Comparison of ENCODE assay signal across 19 cellular contexts in the genomic region with DNA sequence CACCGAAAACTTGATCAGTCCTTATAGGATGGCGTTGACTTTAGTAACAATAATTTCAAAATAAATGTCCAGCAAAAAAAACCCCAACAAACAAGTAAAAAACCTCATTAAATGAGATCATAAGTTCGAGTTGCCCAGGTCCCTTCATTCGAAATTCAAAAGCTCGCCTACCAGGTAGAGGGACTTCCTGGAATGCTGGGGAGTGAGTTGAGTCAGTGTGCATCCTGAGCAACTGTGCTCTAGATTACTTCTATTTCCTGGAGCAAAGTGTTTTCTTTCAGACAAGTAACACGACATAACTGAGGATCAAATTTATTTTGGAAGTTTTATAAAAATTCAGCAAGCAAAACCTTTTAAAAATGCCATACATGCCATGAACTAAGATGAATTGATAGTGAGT.
DNase-seq lines count a peak whose midpoint lies in the region; ATAC-seq and TF ChIP-seq lines count a peak whose summit lies in the region.
"Had no signal": no experiment of that assay in that cellular context is flagged by ENCODE, and none has a peak within 500 bp of the region (broad histone marks: within the 10 kb centered on the region; RNA-seq: fewer than 3 reads in every experiment).

No MANE protein-coding gene starts in this region.

- no peak for TF ChIP-seq CTCF in HFFc6 (IDR thresholded peaks at IDR 0.05)
- TF ChIP-seq CTCF in vagina (IDR thresholded peaks at IDR 0.05): no peak

- H4K8ac ChIP-seq in mesendoderm (ENCODE audit: low read depth, low read length): no peak overlapping the region

- no peaks in the 10 kb centered on the region for H3K9me3 ChIP-seq in vagina
- H3K9me3 ChIP-seq: BE2C, Peyer's patch, SJCRH30 had no signal

- peak overlapping the region; percentile 100 for H2BK15ac ChIP-seq in mesendoderm (replicated peaks; ENCODE audit: low read depth)

- H3K4me3 Mint-ChIP-seq in HFFc6: no peak overlapping the region
- H3K4me3 Mint-ChIP-seq in dendritic cell treated with granulocyte-macrophage colony-stimulating factor and Interleukin-4, amounts not matched to agents 40 ng/mL and 50 ng/mL, for 4 days: no peak overlapping the region
- no peak overlapping the region for H3K4me3 Mint-ChIP-seq in stimulated activated effector memory CD8-positive, alpha-beta T cell treated with anti-CD3 and anti-CD28 coated beads, Interleukin-12 subunit alpha, Interleukin-12 subunit beta, amount 100 ng/mL, for 72 hours
- H3K4me3 Mint-ChIP-seq: T-cell had no signal

- no peak overlapping the region for H2BK120ac ChIP-seq in mesendoderm (ENCODE audit: low read depth, low read length)

- H3K18ac ChIP-seq in mesendoderm (ENCODE audit: low read length): peak overlapping the region; percentile 47

- no peak overlapping the region for H3K4me3 ChIP-seq in mesendoderm (ENCODE audit: low read length)
- H3K4me3 ChIP-seq in vagina: no peak overlapping the region
- H3K4me3 ChIP-seq: Peyer's patch, SJCRH30 had no signal

- H3K27me3 ChIP-seq in mesendoderm (ENCODE audit: insufficient read depth, low read length, poor library complexity): no peaks in the 10 kb centered on the region
- H3K27me3 ChIP-seq in vagina: no peaks in the 10 kb centered on the region
- H3K27me3 ChIP-seq: BE2C, Peyer's patch, SJCRH30 had no signal

- no peaks in the 10 kb centered on the region for H3K36me3 Mint-ChIP-seq in HFFc6 (ENCODE audit: low read depth)
- H3K36me3 Mint-ChIP-seq in dendritic cell treated with granulocyte-macrophage colony-stimulating factor and Interleukin-4, amounts not matched to agents 40 ng/mL and 50 ng/mL, for 4 days (ENCODE audit: low read depth): peaks cover 14% of the 10 kb centered on the region
- no peaks in the 10 kb centered on the region for H3K36me3 Mint-ChIP-seq in stimulated activated effector memory CD8-positive, alpha-beta T cell treated with anti-CD3 and anti-CD28 coated beads, Interleukin-12 subunit alpha, Interleukin-12 subunit beta, amount 100 ng/mL, for 72 hours
- H3K36me3 Mint-ChIP-seq: T-cell had no signal

- peaks cover 81% of the 10 kb centered on the region for H3K4me1 Mint-ChIP-seq in HFFc6 (ENCODE audit: low read depth)
- peaks cover 48% of the 10 kb centered on the region for H3K4me1 Mint-ChIP-seq in dendritic cell treated with granulocyte-macrophage colony-stimulating factor and Interleukin-4, amounts not matched to agents 40 ng/mL and 50 ng/mL, for 4 days (ENCODE audit: low read depth)
- H3K4me1 Mint-ChIP-seq in stimulated activated effector memory CD8-positive, alpha-beta T cell treated with anti-CD3 and anti-CD28 coated beads, Interleukin-12 subunit alpha, Interleukin-12 subunit beta, amount 100 ng/mL, for 72 hours: no peaks in the 10 kb centered on the region

- H3K56ac ChIP-seq in mesendoderm (ENCODE audit: low read length): no peak overlapping the region

- no peak overlapping the region for H3K4me2 ChIP-seq in mesendoderm (ENCODE audit: low read length)
- H3K4me2 ChIP-seq: KMS-11 had no signal

- intact Hi-C loops in dendritic cell treated with granulocyte-macrophage colony-stimulating factor and Interleukin-4, amounts not matched to agents 40 ng/mL and 50 ng/mL, for 4 days (cut with micrococcal nuclease): loop anchor here (10.0 kb wide), 2 partner anchors 148 to 1038 kb away; no protein-coding TSS in a partner anchor
- intact Hi-C loops in vagina (cut with DNase I): no loop called here

- H2AK5ac ChIP-seq in mesendoderm (ENCODE audit: low read length): no peak overlapping the region

- DNase-seq in HFFc6 (no peak), mesendoderm (peak; percentile 48), NCI-H82 (lab: John Stamatoyannopoulos, UW) (no peak), vagina (ENCODE audit: extremely low spot score in 2 of 2) (no peak), DMS53 (lab: John Stamatoyannopoulos, UW) (no peak)
- DNase-seq in stimulated activated effector memory CD8-positive, alpha-beta T cell treated with anti-CD3 and anti-CD28 coated beads, Interleukin-12 subunit alpha, Interleukin-12 subunit beta, amount 100 ng/mL, for 72 hours (ENCODE audit: low spot score in 2 of 2): no peak
- DNase-seq: BE2C, DMS79 treated with DMSO at 0.1 percent for 48 hours, NCI-H1092 treated with DMSO at 0.1 percent for 48 hours, NCI-H146, NCI-H2029, NCI-H2227 treated with DMSO at 0.1 percent for 48 hours, NCI-H510A, Peyer's patch, SJCRH30, T-cell had no signal

- no peaks in the 10 kb centered on the region; the same call in 1 of the 2 replicates for H3K27me3 Mint-ChIP-seq in HFFc6 (ENCODE audit: insufficient read depth)
- no peaks in the 10 kb centered on the region for H3K27me3 Mint-ChIP-seq in dendritic cell treated with granulocyte-macrophage colony-stimulating factor and Interleukin-4, amounts not matched to agents 40 ng/mL and 50 ng/mL, for 4 days

- H3K79me2 ChIP-seq in mesendoderm (ENCODE audit: control insufficient read depth, insufficient read depth, low read length): no peaks in the 10 kb centered on the region

- H3K9ac ChIP-seq in mesendoderm (ENCODE audit: low read length): no peak overlapping the region
- H3K9ac ChIP-seq: KMS-11 had no signal

- WGBS in mesendoderm (ENCODE audit: extremely low coverage, insufficient coverage, low lambda C conversion rate): no CpG with 5 or more reads among the region's 6 CpGs

- peaks cover 15% of the 10 kb centered on the region for H3K4me1 ChIP-seq in mesendoderm (ENCODE audit: control insufficient read depth, low read depth, low read length)
- H3K4me1 ChIP-seq in vagina: no peaks in the 10 kb centered on the region

- peak overlapping the region; percentile 81 for H3K4ac ChIP-seq in mesendoderm (ENCODE audit: low read depth, low read length)

- H2BK5ac ChIP-seq in mesendoderm (ENCODE audit: low read length): no peak overlapping the region

- H3K27ac ChIP-seq in mesendoderm (ENCODE audit: low read depth, low read length) (no peak overlapping the region), vagina (no peak overlapping the region)
- H3K27ac ChIP-seq: KMS-11, Peyer's patch, SJCRH30 had no signal

- H3K36me3 ChIP-seq in mesendoderm (ENCODE audit: control insufficient read depth, insufficient read depth, low read length) (no peaks in the 10 kb centered on the region), vagina (no peaks in the 10 kb centered on the region)
- H3K36me3 ChIP-seq: BE2C, Peyer's patch, SJCRH30 had no signal

- H3K79me1 ChIP-seq in mesendoderm (ENCODE audit: low read length): no peaks in the 10 kb centered on the region

- TF ChIP-seq POLR2A in vagina (IDR thresholded peaks at IDR 0.05): no peak

- H3K23ac ChIP-seq in mesendoderm (ENCODE audit: low read length): no peak overlapping the region

- H3K9me3 Mint-ChIP-seq in HFFc6: no peaks in the 10 kb centered on the region
- H3K9me3 Mint-ChIP-seq in dendritic cell treated with granulocyte-macrophage colony-stimulating factor and Interleukin-4, amounts not matched to agents 40 ng/mL and 50 ng/mL, for 4 days: no peaks in the 10 kb centered on the region
- no peaks in the 10 kb centered on the region for H3K9me3 Mint-ChIP-seq in stimulated activated effector memory CD8-positive, alpha-beta T cell treated with anti-CD3 and anti-CD28 coated beads, Interleukin-12 subunit alpha, Interleukin-12 subunit beta, amount 100 ng/mL, for 72 hours
- H3K9me3 Mint-ChIP-seq: T-cell had no signal

- no peak overlapping the region for H4K5ac ChIP-seq in mesendoderm (ENCODE audit: low read length)

- no peak for ATAC-seq in stimulated activated effector memory CD8-positive, alpha-beta T cell treated with anti-CD3 and anti-CD28 coated beads, Interleukin-12 subunit alpha, Interleukin-12 subunit beta, amount 100 ng/mL, for 72 hours
- ATAC-seq: HepG2, T-cell had no signal

- peak overlapping the region; percentile 36; the same call in 1 of the 2 replicates for H3K27ac Mint-ChIP-seq in HFFc6
- H3K27ac Mint-ChIP-seq in dendritic cell treated with granulocyte-macrophage colony-stimulating factor and Interleukin-4, amounts not matched to agents 40 ng/mL and 50 ng/mL, for 4 days: peak overlapping the region; percentile 75
- H3K27ac Mint-ChIP-seq in stimulated activated effector memory CD8-positive, alpha-beta T cell treated with anti-CD3 and anti-CD28 coated beads, Interleukin-12 subunit alpha, Interleukin-12 subunit beta, amount 100 ng/mL, for 72 hours: peak overlapping the region; percentile 7
- H3K27ac Mint-ChIP-seq: T-cell had no signal

Comparison
In these comparisons a context has a peak if more than half of its experiments do, and no peak if none do; other contexts are left out.
1. H3K27ac Mint-ChIP-seq: peak in every context shown above with its lines; median percentile 75 in dendritic cell treated with granulocyte-macrophage colony-stimulating factor and Interleukin-4, amounts not matched to agents 40 ng/mL and 50 ng/mL, for 4 days; 36 in HFFc6; 7 in stimulated activated effector memory CD8-positive, alpha-beta T cell treated with anti-CD3 and anti-CD28 coated beads, Interleukin-12 subunit alpha, Interleukin-12 subunit beta, amount 100 ng/mL, for 72 hours.